16 cellular contexts compared by ENCODE assay signal in genomic region chr7:984361-985126, GRCh38. TPM values are rescaled to one million over a fixed set of nuclear protein-coding genes. Genes with fewer than 3 reads are reported as not detected.
DNase-seq lines count a peak whose midpoint lies in the region; ATAC-seq, FAIRE-seq and TF ChIP-seq lines count a peak whose summit lies in the region.
"Had no signal": no experiment of that assay in that cellular context is flagged by ENCODE, and none has a peak within 500 bp of the region (broad histone marks: within the 10 kb centered on the region; RNA-seq: fewer than 3 reads in every experiment).

No MANE protein-coding gene starts in this region.

- H3K4me3 ChIP-seq in H1 (ENCODE audit: extremely low read depth in 1 of 4, insufficient read depth in 2 of 4, low read depth in 3 of 4, low read length in 4 of 4) (no peak overlapping the region), aorta (ENCODE audit: low read length in 2 of 2) (no peak overlapping the region)
- H3K4me3 ChIP-seq: GM23248 had no signal

- H2AFZ ChIP-seq in H1 (ENCODE audit: low read length): no peak overlapping the region
- H2AFZ ChIP-seq: GM23248 had no signal

- H3K23me2 ChIP-seq in H1 (ENCODE audit: low read depth, low read length): no peaks in the 10 kb centered on the region

- POLR2A ChIA-PET in H1 (lab: Charles Lee; ENCODE audit: partially characterized antibody): interaction anchor here (2.4 kb wide), 1 partner anchor 10 kb away, joined by 12 read pairs; the partner anchor contains the start of gene COX19

- no peak overlapping the region for H3K23ac ChIP-seq in H1 (ENCODE audit: insufficient read length)

- no peak overlapping the region for H2BK20ac ChIP-seq in H1 (ENCODE audit: low read length)

- no peak overlapping the region for H2AK5ac ChIP-seq in H1 (ENCODE audit: low read depth, low read length)

- no peak overlapping the region for H3K18ac ChIP-seq in H1 (ENCODE audit: extremely low read depth, low read length)

- CTCF ChIA-PET in H1 (lab: Charles Lee; ENCODE audit: partially characterized antibody): interaction anchor here (0.6 to 1.5 kb wide), 5 partner anchors 9 to 76 kb away, joined by 3 to 8 read pairs (median 3); partner anchors contain the start of gene COX19

- H3K36me3 ChIP-seq in H1 (ENCODE audit: control insufficient read depth in 2 of 4, insufficient read depth in 4 of 4, low read length in 3 of 4) (no peaks in the 10 kb centered on the region), aorta (ENCODE audit: control insufficient read depth in 1 of 2, insufficient read depth in 2 of 2, low read length in 1 of 2) (no peaks in the 10 kb centered on the region)

- no peak overlapping the region for H3K27ac ChIP-seq in H1 (ENCODE audit: low read depth, low read length)
- H3K27ac ChIP-seq in aorta (ENCODE audit: low read depth in 1 of 2, low read length in 2 of 2): no peak overlapping the region
- no peak overlapping the region for H3K27ac ChIP-seq in foreskin keratinocyte
- H3K27ac ChIP-seq: 22Rv1, GM23248 had no signal

- H3K4me2 ChIP-seq in H1 (ENCODE audit: insufficient read depth in 1 of 2, low read depth in 2 of 2, low read length in 2 of 2): no peak overlapping the region

- H4K8ac ChIP-seq in H1 (ENCODE audit: extremely low read depth, insufficient read depth, low read length): peak overlapping the region; percentile 68; the same call in 1 of the 2 replicates

- H3K4me1 ChIP-seq in H1 (replicated peaks in 1 of 4; ENCODE audit: control insufficient read depth in 3 of 4, insufficient read depth in 4 of 4, low read length in 3 of 4) (peaks cover 0 to 9% (median 4%) of the 10 kb centered on the region in 4 experiments; a peak in 5 of 7 replicates), aorta (ENCODE audit: control insufficient read depth in 1 of 2, insufficient read depth in 2 of 2, low read length in 2 of 2) (no peaks in the 10 kb centered on the region), foreskin keratinocyte (no peaks in the 10 kb centered on the region)

- no peak overlapping the region for H2BK15ac ChIP-seq in H1 (ENCODE audit: low read length)

- no peaks in the 10 kb centered on the region for H3K27me3 ChIP-seq in H1 (replicated peaks in 1 of 4; ENCODE audit: control insufficient read depth in 3 of 4, extremely low read depth in 1 of 4, insufficient read depth in 3 of 4, low read length in 3 of 4)
- no peaks in the 10 kb centered on the region for H3K27me3 ChIP-seq in aorta (ENCODE audit: control insufficient read depth in 1 of 2, insufficient read depth in 2 of 2, low read length in 1 of 2)
- H3K27me3 ChIP-seq in foreskin keratinocyte: peaks cover 62% of the 10 kb centered on the region

- 92% methylated on average over 25 of the region's 39 CpGs; no CpG with 5 or more reads in 1 of the 2 experiments for WGBS in H1 (ENCODE audit: extremely low coverage in 1 of 2, insufficient coverage in 1 of 2, insufficient read length in 1 of 2, insufficient replicate concordance in 2 of 2, low coverage in 1 of 2, low lambda C conversion rate in 2 of 2, missing lambda C conversion rate in 1 of 2), 2 experiments
- WGBS in aorta, 2 donors: 83 to 85% methylated on average over 34 to 39 of the region's 39 CpGs

- no peak for TF ChIP-seq EP300 in H1 (IDR thresholded peaks at IDR 0.05; ENCODE audit: borderline replicate concordance in 1 of 2, low read depth in 2 of 2, low read length in 2 of 2)

- TF ChIP-seq RAD21 in H1 (IDR thresholded peaks at IDR 0.05 in 1 of 2, conservative IDR thresholded peaks at IDR 0.05 in 1 of 2; ENCODE audit: low read depth in 2 of 2, low read length in 2 of 2): no peak

- no peaks in the 10 kb centered on the region for H3K79me2 ChIP-seq in H1 (ENCODE audit: control insufficient read depth in 1 of 2, insufficient read depth in 2 of 2, low read length in 2 of 2)

- TF ChIP-seq POLR2A in H1 (IDR thresholded peaks at IDR 0.05; ENCODE audit: control extremely low read depth in 1 of 2, low read depth in 2 of 2, low read length in 2 of 2): no peak

- DNase-seq in DMS53 (lab: John Stamatoyannopoulos, UW): peak; percentile 35
- no peak for DNase-seq in DMS53 treated with DMSO at 0.1 percent for 48 hours (lab: John Stamatoyannopoulos, UW; ENCODE audit: unreplicated experiment)
- peak; percentile 36 for DNase-seq in COLO668 (lab: John Stamatoyannopoulos, UW; ENCODE audit: unreplicated experiment)
- DNase-seq in H1 (ENCODE audit: low read depth in 1 of 2, low spot score in 2 of 2): no peak
- no peak for DNase-seq in aorta
- no peak for DNase-seq in foreskin keratinocyte
- DNase-seq in AG20443 (ENCODE audit: low spot score): no peak
- DNase-seq: AML-193; C1 segment of cervical spinal cord; CD4-positive, alpha-beta T cell; GM23248; H7; IMR-90; KBM-7 had no signal

- H3K56ac ChIP-seq in H1 (replicated peaks; ENCODE audit: insufficient read length, low read depth, low read length): no peak overlapping the region

- no peak overlapping the region for H2BK5ac ChIP-seq in H1 (ENCODE audit: low read depth, low read length)

- H4K20me1 ChIP-seq in H1 (replicated peaks in 1 of 2; ENCODE audit: control insufficient read depth in 1 of 2, insufficient read depth in 2 of 2, low read length in 2 of 2): no peaks in the 10 kb centered on the region

- no peak overlapping the region for H3K4ac ChIP-seq in H1 (replicated peaks; ENCODE audit: insufficient read length, low read depth, low read length)

- intact Hi-C loops in aorta (cut with DNase I): no loop called here

- no peaks in the 10 kb centered on the region for H3K79me1 ChIP-seq in H1 (ENCODE audit: low read depth, low read length)

- H3K9ac ChIP-seq in H1 (replicated peaks in 1 of 4; ENCODE audit: extremely low read depth in 1 of 4, low read depth in 3 of 4, low read length in 3 of 4): no peak overlapping the region
- H3K9ac ChIP-seq: GM23248 had no signal

- FAIRE-seq in H1 (lab: Jason Lieb, UNC): no peak

- H4K5ac ChIP-seq in H1 (ENCODE audit: insufficient read length, low read depth, low read length): no peak overlapping the region

- H2BK12ac ChIP-seq in H1 (ENCODE audit: low read depth, low read length): no peak overlapping the region

- H3K9me3 ChIP-seq in H1 (ENCODE audit: insufficient read depth in 2 of 2, low read depth in 1 of 2, low read length in 1 of 2) (no peaks in the 10 kb centered on the region), aorta (ENCODE audit: control insufficient read depth, low read length) (no peaks in the 10 kb centered on the region)

- TF ChIP-seq CTCF in H1 (IDR thresholded peaks at IDR 0.05; ENCODE audit: control extremely low read depth in 1 of 3, insufficient read depth in 1 of 3, low read depth in 1 of 3, low read length in 3 of 3): no peak
- TF ChIP-seq CTCF in foreskin keratinocyte (conservative IDR thresholded peaks at IDR 0.05): no peak

- no peak overlapping the region for H3K14ac ChIP-seq in H1 (ENCODE audit: insufficient read length)

- H2BK120ac ChIP-seq in H1 (replicated peaks; ENCODE audit: low read depth, low read length): no peak overlapping the region

- no peak overlapping the region for H4K91ac ChIP-seq in H1 (replicated peaks; ENCODE audit: insufficient read length, low read length)

- peak; percentile 4 for ATAC-seq in aorta (ENCODE audit: low FRiP score)
- ATAC-seq in foreskin keratinocyte: no peak

RNA-seq across cellular contexts. Expression of gene CYP2W1, which starts 1.6 kb away (rescaled TPM):
- total RNA-seq in H1 (2021; fragmentation: NEBNext Ultra II Directional; extraction: Animal tissue kit (Norgen Biotek cat#: 25700)): not detected in 2 replicates
- polyA plus RNA-seq in H1 (2011; rRNA removed) (0.05 TPM in 1 of 2 replicates, not detected in the other), aorta (not detected), foreskin keratinocyte (not detected in 2 replicates)
- 0.04 TPM for polyA plus RNA-seq in H1 (2011; cell fraction: cytosol; rRNA removed)
- 0.16 TPM for polyA plus RNA-seq in H1 (2011; cell fraction: nucleus; rRNA removed)
- 0.08 to 0.14 TPM (median 0.13 TPM) in 3 of 4 replicates, not detected in the other for polyA plus RNA-seq in H1 (2012, experiment 1 of 2)
- polyA plus RNA-seq in H1 (2012, experiment 2 of 2): not detected
- polyA plus RNA-seq in H1 (2013, experiment 1 of 2): not detected
- polyA plus RNA-seq in H1 (2013, experiment 2 of 2): 0.04 TPM
- not detected in 2 replicates for polyA minus RNA-seq in H1 (2011; rRNA and poly(A)+ RNA removed)
- not detected for polyA minus RNA-seq in H1 (2011; cell fraction: cytosol; rRNA and poly(A)+ RNA removed)
- not detected for polyA minus RNA-seq in H1 (2011; cell fraction: nucleus; rRNA and poly(A)+ RNA removed)
- total RNA-seq in aorta (not detected), foreskin keratinocyte (not detected in 2 replicates)
- total RNA-seq: A673; CD4-positive, alpha-beta T cell; GM23248; H7; IMR-90 had no signal
- polyA plus RNA-seq: GM23248, IMR-90 had no signal

RNA-seq across cellular contexts. Expression of gene COX19, which starts 9.2 kb away (rescaled TPM):
- 7.9 and 9.0 TPM in 2 replicates for total RNA-seq in H1 (2021; fragmentation: NEBNext Ultra II Directional; extraction: Animal tissue kit (Norgen Biotek cat#: 25700))
- 3.9 and 5.8 TPM in 2 replicates for polyA plus RNA-seq in H1 (2011; rRNA removed)
- polyA plus RNA-seq in H1 (2011; cell fraction: cytosol; rRNA removed): 5.7 TPM
- polyA plus RNA-seq in H1 (2011; cell fraction: nucleus; rRNA removed): 8.0 TPM
- 5.4 to 7.9 TPM (median 6.1 TPM) in 4 replicates for polyA plus RNA-seq in H1 (2012, experiment 1 of 2)
- polyA plus RNA-seq in H1 (2012, experiment 2 of 2): 3.6 TPM
- polyA plus RNA-seq in H1 (2013, experiment 1 of 2): 7.3 TPM
- polyA plus RNA-seq in H1 (2013, experiment 2 of 2): 7.1 TPM
- 4.2 and 7.6 TPM in 2 replicates for polyA minus RNA-seq in H1 (2011; rRNA and poly(A)+ RNA removed)
- 3.3 TPM for polyA minus RNA-seq in H1 (2011; cell fraction: cytosol; rRNA and poly(A)+ RNA removed)
- polyA minus RNA-seq in H1 (2011; cell fraction: nucleus; rRNA and poly(A)+ RNA removed): 13.6 TPM
- total RNA-seq in aorta: 10 to 100 TPM; 10.8 to 17.0 TPM
- 1 to 10 TPM; 3.1 to 6.7 TPM for polyA plus RNA-seq in aorta
- total RNA-seq in foreskin keratinocyte: 5.9 and 6.0 TPM in 2 replicates
- 5.6 and 6.1 TPM in 2 replicates for polyA plus RNA-seq in foreskin keratinocyte

RNA-seq across cellular contexts. Expression of gene ADAP1, which starts 30.1 kb away (rescaled TPM):
- total RNA-seq in H1 (2021; fragmentation: NEBNext Ultra II Directional; extraction: Animal tissue kit (Norgen Biotek cat#: 25700)): 5.4 and 5.8 TPM in 2 replicates
- polyA plus RNA-seq in H1 (2011; rRNA removed) (6.1 and 8.1 TPM in 2 replicates), aorta (10 to 100 TPM in 1 of 2 donors, 1 to 10 TPM in 1; 4.3 to 16.9 TPM), foreskin keratinocyte (5.1 and 6.9 TPM in 2 replicates)
- 7.0 TPM for polyA plus RNA-seq in H1 (2011; cell fraction: cytosol; rRNA removed)
- 14.6 TPM for polyA plus RNA-seq in H1 (2011; cell fraction: nucleus; rRNA removed)
- 6.7 to 9.5 TPM (median 9.3 TPM) in 4 replicates for polyA plus RNA-seq in H1 (2012, experiment 1 of 2)
- 10.2 TPM for polyA plus RNA-seq in H1 (2012, experiment 2 of 2)
- 5.6 TPM for polyA plus RNA-seq in H1 (2013, experiment 1 of 2)
- polyA plus RNA-seq in H1 (2013, experiment 2 of 2): 4.6 TPM
- 4.6 and 6.6 TPM in 2 replicates for polyA minus RNA-seq in H1 (2011; rRNA and poly(A)+ RNA removed)
- 6.6 TPM for polyA minus RNA-seq in H1 (2011; cell fraction: cytosol; rRNA and poly(A)+ RNA removed)
- 6.3 TPM for polyA minus RNA-seq in H1 (2011; cell fraction: nucleus; rRNA and poly(A)+ RNA removed)
- total RNA-seq in aorta (10 to 100 TPM; 10.8 to 11.9 TPM), foreskin keratinocyte (5.8 and 7.8 TPM in 2 replicates)

RNA-seq across cellular contexts. Expression of gene GPR146, which starts 59.8 kb away (rescaled TPM):
- total RNA-seq in H1 (2021; fragmentation: NEBNext Ultra II Directional; extraction: Animal tissue kit (Norgen Biotek cat#: 25700)): 0.54 and 1.8 TPM in 2 replicates
- polyA plus RNA-seq in H1 (2011; rRNA removed): 2.7 and 3.9 TPM in 2 replicates
- 2.5 TPM for polyA plus RNA-seq in H1 (2011; cell fraction: cytosol; rRNA removed)
- 3.3 TPM for polyA plus RNA-seq in H1 (2011; cell fraction: nucleus; rRNA removed)
- polyA plus RNA-seq in H1 (2012, experiment 1 of 2): 0.62 to 1.8 TPM (median 1.3 TPM) in 4 replicates
- polyA plus RNA-seq in H1 (2012, experiment 2 of 2): 2.0 TPM
- polyA plus RNA-seq in H1 (2013, experiment 1 of 2): 1.1 TPM
- 0.79 TPM for polyA plus RNA-seq in H1 (2013, experiment 2 of 2)
- 2.9 and 4.5 TPM in 2 replicates for polyA minus RNA-seq in H1 (2011; rRNA and poly(A)+ RNA removed)
- 0.81 TPM for polyA minus RNA-seq in H1 (2011; cell fraction: cytosol; rRNA and poly(A)+ RNA removed)
- 3.9 TPM for polyA minus RNA-seq in H1 (2011; cell fraction: nucleus; rRNA and poly(A)+ RNA removed)
- 10 to 100 TPM; 17.4 to 44.2 TPM for total RNA-seq in aorta
- 1 to 10 TPM; 2.2 to 3.5 TPM for polyA plus RNA-seq in aorta
- not detected in 2 replicates for total RNA-seq in foreskin keratinocyte
- polyA plus RNA-seq in foreskin keratinocyte: not detected in 2 replicates

Comparison
In these comparisons a context has a peak if more than half of its experiments do, and no peak if none do; other contexts are left out.
1. DNase-seq: peak in DMS53 (single experiment) and COLO668 (single experiment); none in DMS53 treated with DMSO at 0.1 percent for 48 hours (single experiment), H1 (0 of 2), aorta (0 of 2), foreskin keratinocyte (0 of 2) and AG20443 (single experiment).